In genomic region chr11:315051-315481, GRCh38 we compare ENCODE assay signal across 8 cellular contexts. TPM values are rescaled to one million over a fixed set of nuclear protein-coding genes. Genes with fewer than 3 reads are reported as not detected.
DNase-seq lines count a peak whose midpoint lies in the region; ATAC-seq, FAIRE-seq and TF ChIP-seq lines count a peak whose summit lies in the region.

No MANE protein-coding gene starts in this region.

- no peak for TF ChIP-seq EP300 in SK-N-SH (IDR thresholded peaks at IDR 0.05; ENCODE audit: borderline replicate concordance in 1 of 2, low read depth in 1 of 2, low read length in 1 of 2)

- FAIRE-seq in small intestine (lab: Jason Lieb, UNC) = no peak

- H4K20me1 ChIP-seq in GM23248 (ENCODE audit: insufficient read depth) (no peaks in the 10 kb centered on the region), SK-N-SH (ENCODE audit: insufficient read depth) (no peaks in the 10 kb centered on the region)

- H3F3A ChIP-seq in GM23248 (ENCODE audit: insufficient read depth) (peaks cover 27% of the 10 kb centered on the region), SK-N-SH (replicated peaks; ENCODE audit: insufficient read depth) (peaks cover 4% of the 10 kb centered on the region)

- in situ Hi-C loops in GM23248 (cut with MboI) = no loop called here

- H3K9me3 ChIP-seq in GM23248 (ENCODE audit: low read depth) = no peaks in the 10 kb centered on the region
- H3K9me3 ChIP-seq in iPS-18a (ENCODE audit: control insufficient read depth, low read depth, low read length) = no peaks in the 10 kb centered on the region
- H3K9me3 ChIP-seq in small intestine (ENCODE audit: control insufficient read depth, low read depth) = no peaks in the 10 kb centered on the region
- H3K9me3 ChIP-seq in SK-N-SH = no peaks in the 10 kb centered on the region

- H3K27ac ChIP-seq in GM23248 (no peak overlapping the region), iPS-18a (ENCODE audit: low read length) (no peak overlapping the region), small intestine (ENCODE audit: low read depth in 1 of 2, low read length in 1 of 2) (peak overlapping the region; percentile 65 to 95), SK-N-SH (ENCODE audit: low read depth in 2 of 2, low read length in 1 of 2) (no peak overlapping the region)

- H2AFZ ChIP-seq in GM23248 (no peak overlapping the region), SK-N-SH (ENCODE audit: low read depth) (no peak overlapping the region)

- peak overlapping the region; percentile 91 for H3K4me3 Mint-ChIP-seq in activated T-helper 17 cell treated with anti-CD3 and anti-CD28 coated beads, Interleukin-2, amount 50 U/mL, for 72 hours

- H3K27me3 ChIP-seq in GM23248 (replicated peaks; ENCODE audit: insufficient read depth) (no peaks in the 10 kb centered on the region), iPS-18a (ENCODE audit: control insufficient read depth, insufficient read depth, low read length) (peaks cover 35% of the 10 kb centered on the region), small intestine (ENCODE audit: control insufficient read depth in 2 of 2, insufficient read depth in 2 of 2, low read length in 2 of 2) (no peaks in the 10 kb centered on the region), SK-N-SH (ENCODE audit: insufficient read depth) (no peaks in the 10 kb centered on the region)

- peaks cover 48% of the 10 kb centered on the region for H3K79me2 ChIP-seq in GM23248 (ENCODE audit: insufficient read depth)
- H3K79me2 ChIP-seq in SK-N-SH (ENCODE audit: insufficient read depth) = peaks cover 6% of the 10 kb centered on the region; the same call in 1 of the 2 replicates

- no peak for TF ChIP-seq RAD21 in SK-N-SH (IDR thresholded peaks at IDR 0.05; ENCODE audit: low read length)

- H3K27me3 Mint-ChIP-seq in activated T-helper 17 cell treated with anti-CD3 and anti-CD28 coated beads, Interleukin-2, amount 50 U/mL, for 72 hours = no peaks in the 10 kb centered on the region

- H3K4me1 ChIP-seq in GM23248 (ENCODE audit: insufficient read depth) (peaks cover 28% of the 10 kb centered on the region), iPS-18a (ENCODE audit: control insufficient read depth, low read depth, low read length) (peaks cover 42% of the 10 kb centered on the region), small intestine (ENCODE audit: control insufficient read depth in 2 of 2, insufficient read depth in 1 of 2, low read depth in 1 of 2, low read length in 1 of 2) (peaks cover 0 to 2% of the 10 kb centered on the region in 2 donors), SK-N-SH (ENCODE audit: control insufficient read depth in 1 of 2, insufficient read depth in 2 of 2, low read depth in 1 of 2, low read length in 1 of 2) (peaks cover 4 to 9% of the 10 kb centered on the region in 2 experiments; a peak in 2 of 4 replicates)

- POLR2A ChIA-PET in SK-N-SH (lab: Yijun Ruan, JAX) = no interaction called here

- ATAC-seq in activated T-helper 17 cell treated with anti-CD3 and anti-CD28 coated beads, Interleukin-2, amount 50 U/mL, for 72 hours (replicated peaks) = no peak
- no peak for ATAC-seq in esophagus mucosa

- CTCF ChIA-PET in SK-N-SH (lab: Yijun Ruan, JAX) = interaction anchor here (0.6 to 0.9 kb wide), 2 partner anchors 49 to 163 kb away, joined by 3 to 4 read pairs; no protein-coding TSS in a partner anchor

- 35 to 38% methylated on average over 9 of the region's 9 CpGs for WGBS in GM23248 (ENCODE audit: low coverage in 1 of 2, low lambda C conversion rate in 2 of 2, missing lambda C conversion rate in 2 of 2), 2 experiments
- 9 to 29% (median 24%) methylated on average over 9 of the region's 9 CpGs for whole genome bisulfite sequencing in small intestine, 3 donors
- 89% methylated on average over 7 of the region's 9 CpGs for WGBS in SK-N-SH (ENCODE audit: low lambda C conversion rate)

- peak overlapping the region; percentile 89 for H3K27ac Mint-ChIP-seq in activated T-helper 17 cell treated with anti-CD3 and anti-CD28 coated beads, Interleukin-2, amount 50 U/mL, for 72 hours

- H3K36me3 ChIP-seq in GM23248 (ENCODE audit: low read depth) = no peaks in the 10 kb centered on the region
- H3K36me3 ChIP-seq in iPS-18a (ENCODE audit: control insufficient read depth, low read depth, low read length) = no peaks in the 10 kb centered on the region
- H3K36me3 ChIP-seq in small intestine (ENCODE audit: control insufficient read depth in 2 of 2, insufficient read depth in 2 of 2, low read length in 2 of 2) = no peaks in the 10 kb centered on the region
- H3K36me3 ChIP-seq in SK-N-SH (replicated peaks in 1 of 2; ENCODE audit: control insufficient read depth in 1 of 2, insufficient read depth in 2 of 2, low read length in 1 of 2) = no peaks in the 10 kb centered on the region

- DNase-seq in GM23248 = peak; percentile 33
- peak; percentile 53 for DNase-seq in small intestine
- DNase-seq in CD1c-positive myeloid dendritic cell (ENCODE audit: extremely low spot score) = no peak
- DNase-seq in SK-N-SH = no peak
- no peak for DNase-seq in anterior cingulate cortex (lab: John Stamatoyannopoulos, UW)

- H3K9me2 ChIP-seq in GM23248 (ENCODE audit: insufficient read depth) = no peaks in the 10 kb centered on the region
- H3K9me2 ChIP-seq in SK-N-SH = no peaks in the 10 kb centered on the region

- H3K4me2 ChIP-seq in GM23248 (ENCODE audit: unreplicated experiment) = peak overlapping the region; percentile 82
- H3K4me2 ChIP-seq in SK-N-SH = no peak overlapping the region

- H3K4me1 Mint-ChIP-seq in activated T-helper 17 cell treated with anti-CD3 and anti-CD28 coated beads, Interleukin-2, amount 50 U/mL, for 72 hours = peaks cover 25% of the 10 kb centered on the region

- no peak for TF ChIP-seq CTCF in SK-N-SH (IDR thresholded peaks at IDR 0.05)

- H3K9ac ChIP-seq in GM23248 = peak overlapping the region; percentile 80
- H3K9ac ChIP-seq in iPS-18a (ENCODE audit: low read length) = peak overlapping the region; percentile 38
- H3K9ac ChIP-seq in SK-N-SH = no peak overlapping the region

- H3K9me3 Mint-ChIP-seq in activated T-helper 17 cell treated with anti-CD3 and anti-CD28 coated beads, Interleukin-2, amount 50 U/mL, for 72 hours = no peaks in the 10 kb centered on the region

- peaks cover 48% of the 10 kb centered on the region for H3K36me3 Mint-ChIP-seq in activated T-helper 17 cell treated with anti-CD3 and anti-CD28 coated beads, Interleukin-2, amount 50 U/mL, for 72 hours (ENCODE audit: low read depth)

- H3K4me3 ChIP-seq in GM23248 = peak overlapping the region; percentile 79
- H3K4me3 ChIP-seq in iPS-18a (ENCODE audit: low read length) = peak overlapping the region; percentile 86
- peak overlapping the region; percentile 67 to 75 for H3K4me3 ChIP-seq in small intestine (ENCODE audit: low read depth in 1 of 2, low read length in 2 of 2)
- no peak overlapping the region for H3K4me3 ChIP-seq in SK-N-SH (ENCODE audit: low read depth in 2 of 2, low read length in 1 of 2)

RNA-seq across cellular contexts. Expression of gene IFITM1, which starts 1.2 kb away (rescaled TPM):
- 72.7 and 77.3 TPM in 2 replicates for total RNA-seq in GM23248 (2014; rRNA removed; shearing (Covaris generic))
- polyA plus RNA-seq in GM23248 (2016; fragmentation: Nextera tagmentation; extraction: Ambion mirVana) = 180 and 187 TPM in 2 replicates
- total RNA-seq in activated T-helper 17 cell treated with anti-CD3 and anti-CD28 coated beads, Interleukin-2, amount 50 U/mL, for 72 hours = 10 to 100 TPM; 95.7 to 97.1 TPM
- polyA plus RNA-seq in small intestine = 100 to 1,000 TPM in 1 of 3 donors, 10 to 100 TPM in 1, 1 to 10 TPM in 1; 8.9 to 520 (median 50.0) TPM
- 59.8 TPM for total RNA-seq in esophagus mucosa
- 15.3 and 19.4 TPM in 2 replicates for polyA plus RNA-seq in SK-N-SH (2012; rRNA removed)
- polyA plus RNA-seq in SK-N-SH (2012; cell fraction: cytosol; rRNA removed) = 10.6 and 12.6 TPM in 2 replicates
- polyA plus RNA-seq in SK-N-SH (2012; cell fraction: nucleus; rRNA removed) = 4.7 and 8.8 TPM in 2 replicates

RNA-seq across cellular contexts. Expression of gene IFITM3, which starts 5.6 kb away (rescaled TPM):
- 62.5 and 158 TPM in 2 replicates for total RNA-seq in GM23248 (2014; rRNA removed; shearing (Covaris generic))
- polyA plus RNA-seq in GM23248 (2016; fragmentation: Nextera tagmentation; extraction: Ambion mirVana) (1,892 and 1,917 TPM in 2 replicates), small intestine (1,000 to 10,000 TPM in 1 of 3 donors, 100 to 1,000 TPM in 1, 10 to 100 TPM in 1; 49.2 to 1,181 (median 120) TPM), SK-N-SH (2012; rRNA removed) (229 and 326 TPM in 2 replicates)
- 10 to 100 TPM in 1 of 2 donors, 1 to 10 TPM in 1; 2.7 to 26.0 TPM for total RNA-seq in activated T-helper 17 cell treated with anti-CD3 and anti-CD28 coated beads, Interleukin-2, amount 50 U/mL, for 72 hours
- total RNA-seq in esophagus mucosa = 180 TPM
- polyA plus RNA-seq in SK-N-SH (2012; cell fraction: cytosol; rRNA removed) = 148 and 237 TPM in 2 replicates
- polyA plus RNA-seq in SK-N-SH (2012; cell fraction: nucleus; rRNA removed) = 84.2 and 113 TPM in 2 replicates

RNA-seq across cellular contexts. Expression of gene IFITM2, which starts 7.5 kb away (rescaled TPM):
- total RNA-seq in GM23248 (2014; rRNA removed; shearing (Covaris generic)) = 75.2 and 104 TPM in 2 replicates
- polyA plus RNA-seq in GM23248 (2016; fragmentation: Nextera tagmentation; extraction: Ambion mirVana) = 1,025 and 1,029 TPM in 2 replicates
- total RNA-seq in activated T-helper 17 cell treated with anti-CD3 and anti-CD28 coated beads, Interleukin-2, amount 50 U/mL, for 72 hours = 100 to 1,000 TPM; 187 to 261 TPM
- polyA plus RNA-seq in small intestine = 100 to 1,000 TPM in 1 of 3 donors, 10 to 100 TPM in 2; 21.7 to 490 (median 71.3) TPM
- 94.0 TPM for total RNA-seq in esophagus mucosa
- polyA plus RNA-seq in SK-N-SH (2012; rRNA removed) = 398 and 518 TPM in 2 replicates
- 239 and 341 TPM in 2 replicates for polyA plus RNA-seq in SK-N-SH (2012; cell fraction: cytosol; rRNA removed)
- 92.5 and 106 TPM in 2 replicates for polyA plus RNA-seq in SK-N-SH (2012; cell fraction: nucleus; rRNA removed)

RNA-seq across cellular contexts. Expression of gene IFITM5, which starts 15.7 kb away (rescaled TPM):
- total RNA-seq in GM23248 (2014; rRNA removed; shearing (Covaris generic)) = not detected in 2 replicates
- polyA plus RNA-seq in GM23248 (2016; fragmentation: Nextera tagmentation; extraction: Ambion mirVana) (not detected in 2 replicates), small intestine (not detected), SK-N-SH (2012; rRNA removed) (not detected in 2 replicates)
- total RNA-seq in activated T-helper 17 cell treated with anti-CD3 and anti-CD28 coated beads, Interleukin-2, amount 50 U/mL, for 72 hours = not detected
- total RNA-seq in esophagus mucosa = not detected
- not detected in 2 replicates for polyA plus RNA-seq in SK-N-SH (2012; cell fraction: cytosol; rRNA removed)
- polyA plus RNA-seq in SK-N-SH (2012; cell fraction: nucleus; rRNA removed) = not detected in 2 replicates

RNA-seq across cellular contexts. Expression of gene PGGHG, which starts 26.1 kb away (rescaled TPM):
- total RNA-seq in GM23248 (2014; rRNA removed; shearing (Covaris generic)) = 14.2 and 23.1 TPM in 2 replicates
- polyA plus RNA-seq in GM23248 (2016; fragmentation: Nextera tagmentation; extraction: Ambion mirVana) = 4.4 and 4.6 TPM in 2 replicates
- 100 to 1,000 TPM in 1 of 2 donors, 10 to 100 TPM in 1; 31.7 to 196 TPM for total RNA-seq in activated T-helper 17 cell treated with anti-CD3 and anti-CD28 coated beads, Interleukin-2, amount 50 U/mL, for 72 hours
- polyA plus RNA-seq in small intestine = 100 to 1,000 TPM; 118 to 154 (median 127) TPM
- total RNA-seq in esophagus mucosa = 2.4 TPM
- polyA plus RNA-seq in SK-N-SH (2012; rRNA removed) = 19.9 and 26.5 TPM in 2 replicates
- polyA plus RNA-seq in SK-N-SH (2012; cell fraction: cytosol; rRNA removed) = 1.5 and 2.6 TPM in 2 replicates
- 251 and 265 TPM in 2 replicates for polyA plus RNA-seq in SK-N-SH (2012; cell fraction: nucleus; rRNA removed)

Comparison
In these comparisons a context has a peak if more than half of its experiments do, and no peak if none do; other contexts are left out.
1. DNase-seq: peak in GM23248 (single experiment) and small intestine (single experiment); none in CD1c-positive myeloid dendritic cell (single experiment), SK-N-SH (single experiment) and anterior cingulate cortex (0 of 58).
2. H3K27ac ChIP-seq: peak in small intestine (2 of 2); none in GM23248 (single experiment), iPS-18a (single experiment) and SK-N-SH (0 of 2).
3. H3K4me3 ChIP-seq: peak in GM23248 (single experiment), iPS-18a (single experiment) and small intestine (2 of 2); none in SK-N-SH (0 of 2).